ENCODE assay signal across 9 cellular contexts in genomic region chr5:126443374-126443851, GRCh38. TPM values are rescaled to one million over a fixed set of nuclear protein-coding genes. Genes with fewer than 3 reads are reported as not detected.
DNase-seq lines count a peak whose midpoint lies in the region; ATAC-seq, FAIRE-seq and TF ChIP-seq lines count a peak whose summit lies in the region.
"Had no signal": no experiment of that assay in that cellular context is flagged by ENCODE, and none has a peak within 500 bp of the region (broad histone marks: within the 10 kb centered on the region; RNA-seq: fewer than 3 reads in every experiment).

No MANE protein-coding gene starts in this region.

- intact Hi-C loops in left colon (cut with DNase I, micrococcal nuclease) (no loop called here), kidney (cut with DNase I) (no loop called here)

- H3K27ac ChIP-seq in muscle layer of colon (ENCODE audit: low read depth, low read length) (peak overlapping the region; percentile 17), kidney (ENCODE audit: low read depth in 2 of 2, low read length in 2 of 2) (no peak overlapping the region), Karpas-422 (ENCODE audit: low read length) (no peak overlapping the region)

- no peak for FAIRE-seq in kidney (lab: Jason Lieb, UNC)

- no peaks in the 10 kb centered on the region for H3K79me2 ChIP-seq in Karpas-422 (ENCODE audit: low read length)

- DNase-seq in left colon (no peak), kidney (no peak), Karpas-422 (no peak)
- DNase-seq in activated CD8-positive, alpha-beta memory T cell treated with anti-CD3 and anti-CD28 coated beads, Interleukin-2, amount 50 U/mL, for 48 hours, result no peak
- DNase-seq: RPMI8226 had no signal

- peak; percentile 89 for ATAC-seq in GM18868 (IDR thresholded peaks at IDR 0.05; ENCODE audit: unreplicated experiment)
- peak; percentile 96 for ATAC-seq in GM21717 (IDR thresholded peaks at IDR 0.05; ENCODE audit: unreplicated experiment)
- peak; percentile 72 for ATAC-seq in HG03520 (IDR thresholded peaks at IDR 0.05; ENCODE audit: unreplicated experiment)
- ATAC-seq in left colon, result no peak

- no peaks in the 10 kb centered on the region for H4K20me1 ChIP-seq in Karpas-422 (ENCODE audit: insufficient read depth, low read depth, low read length)

- H3K9me2 ChIP-seq in Karpas-422 (replicated peaks; ENCODE audit: insufficient read depth, low read length), result no peaks in the 10 kb centered on the region

- no peaks in the 10 kb centered on the region for H3K9me3 ChIP-seq in muscle layer of colon (ENCODE audit: low read length)
- H3K9me3 ChIP-seq in kidney (ENCODE audit: control insufficient read depth in 1 of 2, low read length in 2 of 2), result no peaks in the 10 kb centered on the region
- H3K9me3 ChIP-seq in Karpas-422 (ENCODE audit: low read length), result no peaks in the 10 kb centered on the region

- H3K4me1 ChIP-seq in muscle layer of colon (ENCODE audit: insufficient read depth, low read length) (no peaks in the 10 kb centered on the region), kidney (ENCODE audit: control insufficient read depth in 1 of 2, insufficient read depth in 1 of 2, low read depth in 1 of 2, low read length in 2 of 2) (no peaks in the 10 kb centered on the region), Karpas-422 (ENCODE audit: low read length) (peaks cover 4% of the 10 kb centered on the region; the same call in 1 of the 2 replicates)

- H3K9ac ChIP-seq in muscle layer of colon (ENCODE audit: low read length) (no peak overlapping the region), kidney (ENCODE audit: low read length in 2 of 2) (no peak overlapping the region), Karpas-422 (ENCODE audit: low read length) (no peak overlapping the region)

- H3K4me2 ChIP-seq in Karpas-422 (ENCODE audit: low read depth, low read length, poor library complexity, severe bottlenecking), result no peak overlapping the region

- TF ChIP-seq CTCF in kidney (IDR thresholded peaks at IDR 0.05; ENCODE audit: borderline replicate concordance, extremely low read depth, insufficient read depth), result no peak

- H3K36me3 ChIP-seq in muscle layer of colon (ENCODE audit: insufficient read depth, low read length) (peaks cover 3% of the 10 kb centered on the region), kidney (ENCODE audit: control insufficient read depth in 1 of 2, insufficient read depth in 2 of 2, low read length in 2 of 2) (peaks cover 3 to 4% of the 10 kb centered on the region in 2 donors), Karpas-422 (ENCODE audit: insufficient read depth, low read length) (no peaks in the 10 kb centered on the region)

- H3K27me3 ChIP-seq in muscle layer of colon (ENCODE audit: control insufficient read depth in 1 of 2, insufficient read depth in 2 of 2, low read length in 2 of 2), result no peaks in the 10 kb centered on the region
- no peaks in the 10 kb centered on the region for H3K27me3 ChIP-seq in Karpas-422 (ENCODE audit: low read length)

- H2AFZ ChIP-seq in Karpas-422 (ENCODE audit: low read length), result no peak overlapping the region

- H3K4me3 ChIP-seq in muscle layer of colon (ENCODE audit: low read depth in 1 of 2, low read length in 2 of 2) (no peak overlapping the region), kidney (ENCODE audit: low read length in 2 of 2) (no peak overlapping the region), Karpas-422 (ENCODE audit: low read length) (no peak overlapping the region)

RNA-seq across cellular contexts. Expression of gene GRAMD2B, which starts 20.2 kb away (rescaled TPM):
- 10 to 100 TPM; 49.8 to 52.2 TPM for total RNA-seq in left colon
- 38.5 TPM for total RNA-seq in kidney
- polyA plus RNA-seq in kidney (ENCODE audit: insufficient read depth, low read depth, low replicate concordance), result 18.4 TPM
- 4.5 and 8.1 TPM in 2 replicates for total RNA-seq in Karpas-422 (2014; rRNA removed; shearing (Covaris generic); ENCODE audit: low replicate concordance)
